ENCODE assay signal across 14 cellular contexts in the genomic region with DNA sequence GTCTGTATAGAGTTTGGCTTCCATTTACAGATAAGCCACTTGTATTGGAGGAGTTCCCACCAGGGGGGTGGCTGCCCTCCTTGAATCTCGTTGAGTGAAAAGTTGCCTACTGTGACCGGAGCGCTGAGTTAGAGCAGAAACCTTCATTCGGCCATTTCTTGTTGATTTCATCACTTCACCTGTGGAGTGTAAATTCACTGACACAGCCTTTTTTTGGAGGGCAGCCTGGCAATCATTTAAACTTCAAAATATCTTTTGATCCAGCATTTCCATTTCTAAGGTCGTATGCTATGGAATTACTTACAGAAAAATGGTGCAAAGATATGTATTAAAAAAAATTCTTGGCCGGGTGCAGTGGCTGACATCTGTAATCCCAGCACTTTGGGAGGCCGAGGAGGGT.
"Had no signal": no experiment of that assay in that cellular context is flagged by ENCODE, and none has a peak within 500 bp of the region (broad histone marks: within the 10 kb centered on the region; RNA-seq: fewer than 3 reads in every experiment).

No MANE protein-coding gene starts in this region.

- H3K4me3 Mint-ChIP-seq: activated naive CD8-positive, alpha-beta T cell treated with anti-CD3 and anti-CD28 coated beads, Interleukin-2, amount 10 ng/mL, durations not matched to agents 7 days and 5 days; natural killer cell treated with Interleukin-12 subunit alpha and Interleukin-12 subunit beta and Interleukin-15 and Interleukin-18, amount 100 ng/mL, for 72 hours had no signal

- ATAC-seq: left cardiac atrium; natural killer cell treated with Interleukin-12 subunit alpha and Interleukin-12 subunit beta and Interleukin-15 and Interleukin-18, amount 100 ng/mL, for 72 hours had no signal

- H3K27me3 ChIP-seq: breast epithelium, esophagus muscularis mucosa, thyroid gland had no signal

- H3K27ac ChIP-seq: breast epithelium, thyroid gland had no signal

- H3K27me3 Mint-ChIP-seq: activated naive CD8-positive, alpha-beta T cell treated with anti-CD3 and anti-CD28 coated beads, Interleukin-2, amount 10 ng/mL, durations not matched to agents 7 days and 5 days; natural killer cell treated with Interleukin-12 subunit alpha and Interleukin-12 subunit beta and Interleukin-15 and Interleukin-18, amount 100 ng/mL, for 72 hours had no signal

- DNase-seq: activated gamma-delta T cell; activated naive CD8-positive, alpha-beta T cell treated with anti-CD3 and anti-CD28 coated beads, Interleukin-2, amount 10 ng/mL, durations not matched to agents 7 days and 5 days; anterior cingulate cortex; foreskin fibroblast; head of caudate nucleus; left cardiac atrium; occipital lobe; stimulated activated CD4-positive, alpha-beta T cell treated with anti-CD3 and anti-CD28 coated beads, Interleukin-15, amount 100 ng/mL, for 24 hours; stimulated activated CD4-positive, alpha-beta T cell treated with anti-CD3 and anti-CD28 coated beads, Interleukin-4, amount 100 ng/mL, for 24 hours; T-helper 9 cell; thyroid gland had no signal

- H3K4me3 ChIP-seq: breast epithelium, esophagus muscularis mucosa, thyroid gland had no signal

- H3K27ac Mint-ChIP-seq: activated naive CD8-positive, alpha-beta T cell treated with anti-CD3 and anti-CD28 coated beads, Interleukin-2, amount 10 ng/mL, durations not matched to agents 7 days and 5 days had no signal

- H3K9me3 Mint-ChIP-seq: activated naive CD8-positive, alpha-beta T cell treated with anti-CD3 and anti-CD28 coated beads, Interleukin-2, amount 10 ng/mL, durations not matched to agents 7 days and 5 days; natural killer cell treated with Interleukin-12 subunit alpha and Interleukin-12 subunit beta and Interleukin-15 and Interleukin-18, amount 100 ng/mL, for 72 hours had no signal

- H3K9me3 ChIP-seq: breast epithelium, esophagus muscularis mucosa, thyroid gland had no signal
